In genomic region chr15:45112592-45113379, GRCh38 we compare ENCODE assay signal across 1 cellular context.
TF ChIP-seq lines count a peak whose summit lies in the region.

No MANE protein-coding gene starts in this region.

TF ChIP-seq in GM12878, 131 proteins besides CTCF, POLR2A, EP300 and RAD21:
- TF ChIP-seq ZBTB40 (IDR thresholded peaks at IDR 0.05; ENCODE audit: borderline replicate concordance): no peak
- TF ChIP-seq HDAC6 (IDR thresholded peaks at IDR 0.05; ENCODE audit: unreplicated experiment): peak; percentile 68
- TF ChIP-seq SUZ12 (IDR thresholded peaks at IDR 0.05; ENCODE audit: unreplicated experiment): peak; percentile 87
